ENCODE assay signal across 16 cellular contexts in the genomic region with DNA sequence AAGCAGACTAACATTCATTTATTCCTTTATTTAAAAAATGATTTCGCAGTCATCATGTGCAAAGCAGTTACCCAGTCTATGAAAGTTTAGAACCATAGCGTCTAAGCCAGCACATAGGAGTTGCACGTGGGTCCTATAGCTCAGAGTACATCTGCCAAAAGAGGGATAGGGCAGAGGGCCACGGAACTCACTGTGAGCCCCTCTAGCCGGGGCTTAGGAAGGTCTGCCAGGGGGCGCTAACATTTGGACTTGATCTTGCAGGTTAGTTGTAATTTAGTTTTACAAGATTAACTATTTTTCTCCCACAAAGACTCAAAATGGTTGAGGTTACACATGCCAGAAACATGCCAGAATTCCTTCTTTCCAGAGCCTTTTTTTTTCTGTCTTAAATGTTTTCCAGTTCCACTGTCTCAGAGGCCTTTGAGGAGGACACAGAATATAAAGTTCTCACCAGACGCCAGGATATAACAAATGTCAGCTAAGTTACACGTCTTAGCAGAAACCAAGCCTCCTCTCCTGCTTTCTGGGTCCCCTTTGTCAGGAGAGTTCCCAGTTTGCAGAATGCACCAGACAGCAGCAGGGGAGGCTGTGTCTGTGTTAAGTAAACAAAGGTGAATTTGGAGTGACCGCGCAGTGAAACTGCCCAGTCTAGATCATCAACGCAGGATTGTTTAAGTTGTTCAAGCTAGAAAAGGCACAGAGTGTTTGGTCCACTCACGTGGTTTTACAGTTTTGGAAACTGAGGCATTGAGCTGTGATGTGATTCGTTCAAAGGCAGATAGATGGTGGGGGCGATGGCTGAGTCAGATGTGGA.
A peak's percentile ranks its signal among the peaks of the same experiment; 100 is the strongest.
DNase-seq lines count a peak whose midpoint lies in the region; ATAC-seq and TF ChIP-seq lines count a peak whose summit lies in the region.
"Had no signal": no experiment of that assay in that cellular context is flagged by ENCODE, and none has a peak within 500 bp of the region (broad histone marks: within the 10 kb centered on the region; RNA-seq: fewer than 3 reads in every experiment).

No MANE protein-coding gene starts in this region.

- no peaks in the 10 kb centered on the region for H3K9me3 Mint-ChIP-seq in natural killer cell treated with Interleukin-12 subunit alpha and Interleukin-12 subunit beta and Interleukin-15 and Interleukin-18, amount 100 ng/mL, for 72 hours
- H3K9me3 Mint-ChIP-seq: activated naive CD4-positive, alpha-beta T cell treated with anti-CD3 and anti-CD28 coated beads, Interleukin-2, amount 10 ng/mL, durations not matched to agents 7 days and 5 days; CD4-positive, alpha-beta T cell; IgD-negative memory B cell had no signal

- peaks cover 2% of the 10 kb centered on the region for H3K4me1 ChIP-seq in NT2/D1 (ENCODE audit: insufficient read depth, insufficient read length)
- H3K4me1 ChIP-seq in osteoblast (ENCODE audit: insufficient read depth, low read length), result peaks cover 48% of the 10 kb centered on the region

- H3K27me3 ChIP-seq in NT2/D1 (ENCODE audit: insufficient read depth, insufficient read length), result no peaks in the 10 kb centered on the region
- no peaks in the 10 kb centered on the region for H3K27me3 ChIP-seq in osteoblast (ENCODE audit: insufficient read depth, low read length)
- no peaks in the 10 kb centered on the region for H3K27me3 ChIP-seq in dorsolateral prefrontal cortex
- H3K27me3 ChIP-seq: gastrocnemius medialis, pancreas, spleen had no signal

- peaks cover 0 to 5% of the 10 kb centered on the region in 2 donors for H3K4me1 Mint-ChIP-seq in natural killer cell treated with Interleukin-12 subunit alpha and Interleukin-12 subunit beta and Interleukin-15 and Interleukin-18, amount 100 ng/mL, for 72 hours (ENCODE audit: low read depth in 2 of 2)
- H3K4me1 Mint-ChIP-seq: activated naive CD4-positive, alpha-beta T cell treated with anti-CD3 and anti-CD28 coated beads, Interleukin-2, amount 10 ng/mL, durations not matched to agents 7 days and 5 days had no signal

- no peaks in the 10 kb centered on the region for H4K20me1 ChIP-seq in osteoblast (ENCODE audit: insufficient read depth, low read length)

- H3K27ac Mint-ChIP-seq in natural killer cell treated with Interleukin-12 subunit alpha and Interleukin-12 subunit beta and Interleukin-15 and Interleukin-18, amount 100 ng/mL, for 72 hours, result no peak overlapping the region
- H3K27ac Mint-ChIP-seq: activated naive CD4-positive, alpha-beta T cell treated with anti-CD3 and anti-CD28 coated beads, Interleukin-2, amount 10 ng/mL, durations not matched to agents 7 days and 5 days; CD4-positive, alpha-beta T cell; IgD-negative memory B cell had no signal

- H3K36me3 ChIP-seq in NT2/D1 (ENCODE audit: insufficient read depth, insufficient read length, low read length) (no peaks in the 10 kb centered on the region), osteoblast (ENCODE audit: insufficient read depth, low read length) (no peaks in the 10 kb centered on the region)
- H3K36me3 ChIP-seq: gastrocnemius medialis, HAP-1, pancreas had no signal

- H3K4me2 ChIP-seq in osteoblast (ENCODE audit: insufficient read depth, low read length), result peak overlapping the region; percentile 34

- no peak overlapping the region for H3K4me3 Mint-ChIP-seq in natural killer cell treated with Interleukin-12 subunit alpha and Interleukin-12 subunit beta and Interleukin-15 and Interleukin-18, amount 100 ng/mL, for 72 hours
- H3K4me3 Mint-ChIP-seq: activated naive CD4-positive, alpha-beta T cell treated with anti-CD3 and anti-CD28 coated beads, Interleukin-2, amount 10 ng/mL, durations not matched to agents 7 days and 5 days; CD4-positive, alpha-beta T cell; IgD-negative memory B cell had no signal

- no peaks in the 10 kb centered on the region for H3K79me2 ChIP-seq in osteoblast (ENCODE audit: insufficient read depth, low read length)

- no peaks in the 10 kb centered on the region for H3K27me3 Mint-ChIP-seq in natural killer cell treated with Interleukin-12 subunit alpha and Interleukin-12 subunit beta and Interleukin-15 and Interleukin-18, amount 100 ng/mL, for 72 hours
- H3K27me3 Mint-ChIP-seq: activated naive CD4-positive, alpha-beta T cell treated with anti-CD3 and anti-CD28 coated beads, Interleukin-2, amount 10 ng/mL, durations not matched to agents 7 days and 5 days; CD4-positive, alpha-beta T cell; IgD-negative memory B cell had no signal

- ATAC-seq in GM19351 (IDR thresholded peaks at IDR 0.05; ENCODE audit: unreplicated experiment) (no peak), left colon (no peak)
- no peak for ATAC-seq in natural killer cell treated with Interleukin-12 subunit alpha and Interleukin-12 subunit beta and Interleukin-15 and Interleukin-18, amount 100 ng/mL, for 72 hours
- ATAC-seq: gastrocnemius medialis, pancreas had no signal

- no peaks in the 10 kb centered on the region for H3K9me3 ChIP-seq in NT2/D1 (ENCODE audit: insufficient read depth, low read length)
- H3K9me3 ChIP-seq in osteoblast (ENCODE audit: low read depth, low read length), result no peaks in the 10 kb centered on the region
- H3K9me3 ChIP-seq: gastrocnemius medialis, HAP-1, pancreas, spleen had no signal

- no peak for TF ChIP-seq CTCF in coronary artery (IDR thresholded peaks at IDR 0.05)
- TF ChIP-seq CTCF in osteoblast (IDR thresholded peaks at IDR 0.05; ENCODE audit: extremely low read depth, low read depth, low read length), result no peak
- TF ChIP-seq CTCF in dorsolateral prefrontal cortex (IDR thresholded peaks at IDR 0.05 in 54 of 56, conservative IDR thresholded peaks at IDR 0.05 in 2 of 56; ENCODE audit: low read depth in 1 of 56, partially characterized antibody in 56 of 56), result no peak

- intact Hi-C loops in dorsolateral prefrontal cortex (cut with DNase I) (no loop called here), left colon (cut with DNase I, micrococcal nuclease) (no loop called here)

- H3K27ac ChIP-seq in coronary artery, result no peak overlapping the region
- no peak overlapping the region for H3K27ac ChIP-seq in osteoblast (ENCODE audit: low read depth, low read length)
- H3K27ac ChIP-seq in dorsolateral prefrontal cortex, result no peak overlapping the region
- H3K27ac ChIP-seq: gastrocnemius medialis, pancreas, spleen had no signal

- H3K36me3 Mint-ChIP-seq in natural killer cell treated with Interleukin-12 subunit alpha and Interleukin-12 subunit beta and Interleukin-15 and Interleukin-18, amount 100 ng/mL, for 72 hours, result no peaks in the 10 kb centered on the region
- H3K36me3 Mint-ChIP-seq: activated naive CD4-positive, alpha-beta T cell treated with anti-CD3 and anti-CD28 coated beads, Interleukin-2, amount 10 ng/mL, durations not matched to agents 7 days and 5 days had no signal

- H2AFZ ChIP-seq in osteoblast (ENCODE audit: low read length), result no peak overlapping the region

- peak overlapping the region; percentile 36 for H3K9ac ChIP-seq in NT2/D1 (ENCODE audit: insufficient read length, low read depth)

- H3K4me3 ChIP-seq in NT2/D1 (ENCODE audit: insufficient read length, low read depth) (no peak overlapping the region), coronary artery (no peak overlapping the region), osteoblast (ENCODE audit: insufficient read depth, low read length) (no peak overlapping the region), dorsolateral prefrontal cortex (no peak overlapping the region)
- H3K4me3 ChIP-seq: gastrocnemius medialis, HAP-1, pancreas, spleen had no signal

- DNase-seq in EH (ENCODE audit: low read depth) (peak; percentile 49), NT2/D1 (ENCODE audit: low read depth, low spot score) (no peak), coronary artery (ENCODE audit: low spot score) (peak; percentile 33), osteoblast (ENCODE audit: insufficient read length, low spot score, missing footprints) (no peak), dorsolateral prefrontal cortex (no peak), left colon (no peak)
- DNase-seq in natural killer cell treated with Interleukin-12 subunit alpha and Interleukin-12 subunit beta and Interleukin-15 and Interleukin-18, amount 100 ng/mL, for 72 hours (ENCODE audit: low spot score), result no peak
- DNase-seq: activated naive CD4-positive, alpha-beta T cell treated with anti-CD3 and anti-CD28 coated beads, Interleukin-2, amount 10 ng/mL, durations not matched to agents 7 days and 5 days; CD4-positive, alpha-beta T cell; gastrocnemius medialis; NCI-H1092 treated with DMSO at 0.1 percent for 48 hours; pancreas; spleen had no signal

Comparison
In these comparisons a context has a peak if more than half of its experiments do, and no peak if none do; other contexts are left out.
1. DNase-seq: peak in EH (single experiment) and coronary artery (single experiment); none in NT2/D1 (single experiment), osteoblast (single experiment), dorsolateral prefrontal cortex (0 of 10), natural killer cell treated with Interleukin-12 subunit alpha and Interleukin-12 subunit beta and Interleukin-15 and Interleukin-18, amount 100 ng/mL, for 72 hours (single experiment) and left colon (0 of 2).